In the genomic region with DNA sequence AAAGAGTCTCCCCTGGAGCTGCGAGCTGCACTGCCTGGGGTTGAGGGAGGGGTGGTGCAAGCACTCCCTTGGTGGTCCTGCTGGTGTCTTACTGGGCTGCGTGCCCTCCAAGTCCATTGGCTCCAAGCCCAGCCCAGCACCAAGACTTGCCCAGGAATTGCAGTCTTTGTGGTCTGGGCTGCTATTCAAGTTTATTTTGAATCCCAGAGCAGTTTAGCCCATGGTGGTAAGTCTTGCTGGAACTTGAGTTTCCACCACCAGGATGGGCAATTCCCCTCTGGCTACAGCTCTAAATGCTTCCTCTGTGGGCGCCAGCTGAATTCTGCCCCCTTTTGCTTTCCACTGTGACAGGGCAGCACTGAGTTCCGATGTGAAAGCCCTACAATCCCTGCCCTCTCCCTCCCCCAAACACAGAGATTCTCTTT, we compare ENCODE assay signal across 17 cellular contexts. TPM values are rescaled to one million over a fixed set of nuclear protein-coding genes. Genes with fewer than 3 reads are reported as not detected.
DNase-seq lines count a peak whose midpoint lies in the region; ATAC-seq lines count a peak whose summit lies in the region.
"Had no signal": no experiment of that assay in that cellular context is flagged by ENCODE, and none has a peak within 500 bp of the region (broad histone marks: within the 10 kb centered on the region; RNA-seq: fewer than 3 reads in every experiment).

No MANE protein-coding gene starts in this region.

- WGBS in neuronal stem cell (ENCODE audit: extremely low coverage in 2 of 2, insufficient read length in 2 of 2, insufficient replicate concordance in 1 of 2), 2 donors, result no CpG with 5 or more reads among the region's 4 CpGs

- H3K14ac ChIP-seq in neuronal stem cell (ENCODE audit: low read length), result peak overlapping the region; percentile 57

- H4K8ac ChIP-seq in neuronal stem cell (ENCODE audit: low read depth, low read length), result no peak overlapping the region

- H3K79me1 ChIP-seq in neuronal stem cell (ENCODE audit: low read depth, low read length), result no peaks in the 10 kb centered on the region

- no peak overlapping the region for H3K18ac ChIP-seq in neuronal stem cell (ENCODE audit: low read length)

- no peak overlapping the region for H3K4me3 ChIP-seq in neuronal stem cell (ENCODE audit: low read length in 2 of 2)

- H2BK5ac ChIP-seq in neuronal stem cell (ENCODE audit: low read length), result no peak overlapping the region

- ATAC-seq in esophagus mucosa (peak; percentile 43), HG03159 (IDR thresholded peaks at IDR 0.05; ENCODE audit: unreplicated experiment) (no peak), HG02870 (IDR thresholded peaks at IDR 0.05; ENCODE audit: unreplicated experiment) (no peak)
- ATAC-seq: activated naive CD4-positive, alpha-beta T cell treated with anti-CD3 and anti-CD28 coated beads, Interleukin-2, amount 50 U/mL, for 72 hours; stimulated activated naive B cell treated with anti-CD40 and anti-IgM and Interleukin-4, amounts not matched to agents 10 μg/mL and 1 μg/mL and 100 μg/mL, for 72 hours had no signal

- H3K4me1 ChIP-seq in neuronal stem cell (ENCODE audit: control insufficient read depth in 2 of 2, insufficient read depth in 1 of 2, low read depth in 1 of 2, low read length in 2 of 2), result peaks cover 0 to 9% of the 10 kb centered on the region in 2 donors

- peak; percentile 34 for DNase-seq in Ammon's horn (ENCODE audit: low spot score)
- DNase-seq in RPMI7951 (ENCODE audit: low read depth), result peak; percentile 91
- no peak for DNase-seq in neuronal stem cell (ENCODE audit: low spot score)
- DNase-seq in activated T-cell treated with anti-CD3 and anti-CD28 coated beads, Interleukin-2, amount 50 U/mL, for 48 hours, result no peak
- no peak for DNase-seq in SKM-1 (lab: John Stamatoyannopoulos, UW; ENCODE audit: unreplicated experiment)
- DNase-seq: activated CD8-positive, alpha-beta memory T cell treated with anti-CD3 and anti-CD28 coated beads, Interleukin-2, amount 50 U/mL, for 4 hours; cortex of kidney; foreskin fibroblast; immature natural killer cell; NCI-H2081; stimulated activated naive B cell treated with anti-CD40 and anti-IgM and Interleukin-4, amounts not matched to agents 10 μg/mL and 1 μg/mL and 100 μg/mL, for 72 hours; WERI-Rb-1 had no signal

- no peaks in the 10 kb centered on the region for H3K27me3 ChIP-seq in neuronal stem cell (ENCODE audit: control insufficient read depth in 3 of 3, insufficient read depth in 3 of 3, low read depth in 1 of 3, low read length in 3 of 3)

- H4K91ac ChIP-seq in neuronal stem cell (ENCODE audit: low read depth, low read length, poor library complexity), result no peak overlapping the region

- no peak overlapping the region for H2AFZ ChIP-seq in neuronal stem cell (ENCODE audit: low read length)

- H2BK12ac ChIP-seq in neuronal stem cell (ENCODE audit: low read length), result no peak overlapping the region

- no peak overlapping the region for H2BK15ac ChIP-seq in neuronal stem cell (ENCODE audit: low read length)

- H3K36me3 ChIP-seq in neuronal stem cell (replicated peaks in 1 of 2; ENCODE audit: control insufficient read depth in 2 of 2, insufficient read depth in 2 of 2, low read length in 2 of 2), result no peaks in the 10 kb centered on the region
- H3K36me3 ChIP-seq: WERI-Rb-1 had no signal

- no peak overlapping the region for H3K4me2 ChIP-seq in neuronal stem cell (ENCODE audit: insufficient read depth, low read length, poor library complexity, severe bottlenecking)

- no peak overlapping the region for H2BK120ac ChIP-seq in neuronal stem cell (ENCODE audit: low read depth, low read length)

- no peak overlapping the region for H2AK5ac ChIP-seq in neuronal stem cell (ENCODE audit: low read depth, low read length)

- peaks cover 0 to 12% of the 10 kb centered on the region in 2 donors for H3K9me3 ChIP-seq in neuronal stem cell (replicated peaks in 1 of 2; ENCODE audit: control insufficient read depth in 2 of 2, insufficient read depth in 1 of 2, low read depth in 1 of 2, low read length in 2 of 2)

- H3K27ac ChIP-seq in neuronal stem cell (replicated peaks; ENCODE audit: low read length), result no peak overlapping the region
- H3K27ac ChIP-seq: HL-60, WERI-Rb-1 had no signal

- H3K4ac ChIP-seq in neuronal stem cell (ENCODE audit: low read length), result no peak overlapping the region

- H3K23ac ChIP-seq in neuronal stem cell (ENCODE audit: low read depth, low read length, poor library complexity), result no peak overlapping the region

- peak overlapping the region; percentile 30 for H3K9ac ChIP-seq in neuronal stem cell (ENCODE audit: low read depth, low read length, poor library complexity)

RNA-seq across cellular contexts. Expression of a gene that starts 25.1 kb away (rescaled TPM):
- total RNA-seq in RPMI7951 (2014; rRNA removed; shearing (Covaris generic)), result 38.0 and 40.9 TPM in 2 replicates
- total RNA-seq in esophagus mucosa, result 16.9 TPM
- polyA plus RNA-seq in neuronal stem cell (2013, experiment 1 of 2), result 42.7 TPM
- 44.7 TPM for polyA plus RNA-seq in neuronal stem cell (2013, experiment 2 of 2)

Comparison
In these comparisons a context has a peak if more than half of its experiments do, and no peak if none do; other contexts are left out.
1. DNase-seq: peak in Ammon's horn (single experiment) and RPMI7951 (single experiment); none in neuronal stem cell (single experiment), activated T-cell treated with anti-CD3 and anti-CD28 coated beads, Interleukin-2, amount 50 U/mL, for 48 hours (0 of 2) and SKM-1 (single experiment).